1 cellular context compared by ENCODE assay signal in the genomic region with DNA sequence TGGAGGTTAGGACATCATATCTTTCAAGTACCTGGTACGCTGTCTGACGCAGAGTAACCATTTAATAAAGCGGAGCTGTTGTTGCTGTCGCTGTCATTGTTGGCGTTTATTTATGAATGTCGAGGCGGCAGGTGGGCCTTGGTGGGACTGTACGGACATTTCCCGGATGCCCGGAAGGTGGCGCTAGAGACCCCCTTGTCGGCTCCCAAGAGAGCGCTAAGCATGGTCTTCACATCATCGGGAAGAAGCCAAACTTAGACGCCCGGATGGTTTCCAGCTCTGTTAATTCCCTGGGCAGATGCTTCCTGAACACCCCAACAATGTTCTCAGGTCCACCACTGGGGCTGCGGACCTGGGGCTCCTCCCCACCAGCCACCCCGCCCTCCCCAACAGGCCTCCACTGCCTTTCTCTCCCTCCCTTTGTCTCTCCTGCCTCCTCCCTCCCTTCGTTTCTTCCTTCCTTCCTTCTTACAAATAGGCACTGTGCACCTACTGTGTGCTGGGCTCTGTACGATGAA.
TF ChIP-seq lines count a peak whose summit lies in the region.

No MANE protein-coding gene starts in this region.

TF ChIP-seq in WTC11, 78 proteins besides CTCF, POLR2A, EP300 and RAD21 (continued from another document):
- TF ChIP-seq, protein P1, sequence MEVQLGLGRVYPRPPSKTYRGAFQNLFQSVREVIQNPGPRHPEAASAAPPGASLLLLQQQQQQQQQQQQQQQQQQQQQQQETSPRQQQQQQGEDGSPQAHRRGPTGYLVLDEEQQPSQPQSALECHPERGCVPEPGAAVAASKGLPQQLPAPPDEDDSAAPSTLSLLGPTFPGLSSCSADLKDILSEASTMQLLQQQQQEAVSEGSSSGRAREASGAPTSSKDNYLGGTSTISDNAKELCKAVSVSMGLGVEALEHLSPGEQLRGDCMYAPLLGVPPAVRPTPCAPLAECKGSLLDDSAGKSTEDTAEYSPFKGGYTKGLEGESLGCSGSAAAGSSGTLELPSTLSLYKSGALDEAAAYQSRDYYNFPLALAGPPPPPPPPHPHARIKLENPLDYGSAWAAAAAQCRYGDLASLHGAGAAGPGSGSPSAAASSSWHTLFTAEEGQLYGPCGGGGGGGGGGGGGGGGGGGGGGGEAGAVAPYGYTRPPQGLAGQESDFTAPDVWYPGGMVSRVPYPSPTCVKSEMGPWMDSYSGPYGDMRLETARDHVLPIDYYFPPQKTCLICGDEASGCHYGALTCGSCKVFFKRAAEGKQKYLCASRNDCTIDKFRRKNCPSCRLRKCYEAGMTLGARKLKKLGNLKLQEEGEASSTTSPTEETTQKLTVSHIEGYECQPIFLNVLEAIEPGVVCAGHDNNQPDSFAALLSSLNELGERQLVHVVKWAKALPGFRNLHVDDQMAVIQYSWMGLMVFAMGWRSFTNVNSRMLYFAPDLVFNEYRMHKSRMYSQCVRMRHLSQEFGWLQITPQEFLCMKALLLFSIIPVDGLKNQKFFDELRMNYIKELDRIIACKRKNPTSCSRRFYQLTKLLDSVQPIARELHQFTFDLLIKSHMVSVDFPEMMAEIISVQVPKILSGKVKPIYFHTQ (CRISPR knock-in tag; IDR thresholded peaks at IDR 0.05): no peak
- TF ChIP-seq ZNF138 (CRISPR knock-in tag; conservative IDR thresholded peaks at IDR 0.05) (no peak), NR3C1 (CRISPR knock-in tag; conservative IDR thresholded peaks at IDR 0.05; ENCODE audit: low read depth) (no peak)
- TF ChIP-seq, protein P2, sequence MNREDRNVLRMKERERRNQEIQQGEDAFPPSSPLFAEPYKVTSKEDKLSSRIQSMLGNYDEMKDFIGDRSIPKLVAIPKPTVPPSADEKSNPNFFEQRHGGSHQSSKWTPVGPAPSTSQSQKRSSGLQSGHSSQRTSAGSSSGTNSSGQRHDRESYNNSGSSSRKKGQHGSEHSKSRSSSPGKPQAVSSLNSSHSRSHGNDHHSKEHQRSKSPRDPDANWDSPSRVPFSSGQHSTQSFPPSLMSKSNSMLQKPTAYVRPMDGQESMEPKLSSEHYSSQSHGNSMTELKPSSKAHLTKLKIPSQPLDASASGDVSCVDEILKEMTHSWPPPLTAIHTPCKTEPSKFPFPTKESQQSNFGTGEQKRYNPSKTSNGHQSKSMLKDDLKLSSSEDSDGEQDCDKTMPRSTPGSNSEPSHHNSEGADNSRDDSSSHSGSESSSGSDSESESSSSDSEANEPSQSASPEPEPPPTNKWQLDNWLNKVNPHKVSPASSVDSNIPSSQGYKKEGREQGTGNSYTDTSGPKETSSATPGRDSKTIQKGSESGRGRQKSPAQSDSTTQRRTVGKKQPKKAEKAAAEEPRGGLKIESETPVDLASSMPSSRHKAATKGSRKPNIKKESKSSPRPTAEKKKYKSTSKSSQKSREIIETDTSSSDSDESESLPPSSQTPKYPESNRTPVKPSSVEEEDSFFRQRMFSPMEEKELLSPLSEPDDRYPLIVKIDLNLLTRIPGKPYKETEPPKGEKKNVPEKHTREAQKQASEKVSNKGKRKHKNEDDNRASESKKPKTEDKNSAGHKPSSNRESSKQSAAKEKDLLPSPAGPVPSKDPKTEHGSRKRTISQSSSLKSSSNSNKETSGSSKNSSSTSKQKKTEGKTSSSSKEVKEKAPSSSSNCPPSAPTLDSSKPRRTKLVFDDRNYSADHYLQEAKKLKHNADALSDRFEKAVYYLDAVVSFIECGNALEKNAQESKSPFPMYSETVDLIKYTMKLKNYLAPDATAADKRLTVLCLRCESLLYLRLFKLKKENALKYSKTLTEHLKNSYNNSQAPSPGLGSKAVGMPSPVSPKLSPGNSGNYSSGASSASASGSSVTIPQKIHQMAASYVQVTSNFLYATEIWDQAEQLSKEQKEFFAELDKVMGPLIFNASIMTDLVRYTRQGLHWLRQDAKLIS (CRISPR knock-in tag; IDR thresholded peaks at IDR 0.05; ENCODE audit: borderline replicate concordance): no peak
